Comparison of ENCODE assay signal across 16 cellular contexts in genomic region chr10:78038791-78039547, GRCh38. TPM values are rescaled to one million over a fixed set of nuclear protein-coding genes. Genes with fewer than 3 reads are reported as not detected.
DNase-seq lines count a peak whose midpoint lies in the region; ATAC-seq, FAIRE-seq and TF ChIP-seq lines count a peak whose summit lies in the region.
"Had no signal": no experiment of that assay in that cellular context is flagged by ENCODE, and none has a peak within 500 bp of the region (broad histone marks: within the 10 kb centered on the region; RNA-seq: fewer than 3 reads in every experiment).

No MANE protein-coding gene starts in this region.

- H3K27ac Mint-ChIP-seq in activated CD4-positive, alpha-beta T cell treated with anti-CD3 and anti-CD28 coated beads, Interleukin-2, amount 10 ng/mL, durations not matched to agents 24 days and 14 days = no peak overlapping the region
- H3K27ac Mint-ChIP-seq in astrocyte (ENCODE audit: unreplicated experiment) = peak overlapping the region; percentile 53
- H3K27ac Mint-ChIP-seq in neural crest cell (ENCODE audit: unreplicated experiment) = no peak overlapping the region
- H3K27ac Mint-ChIP-seq in activated CD8-positive, alpha-beta memory T cell treated with anti-CD3 and anti-CD28 coated beads, Interleukin-2, amount 10 ng/mL, durations not matched to agents 7 days and 5 days = no peak overlapping the region

- no peaks in the 10 kb centered on the region for H3K27me3 ChIP-seq in HUES48 (ENCODE audit: control insufficient read depth, insufficient read depth, low read length)
- H3K27me3 ChIP-seq in astrocyte (ENCODE audit: insufficient read depth, low read length) = no peaks in the 10 kb centered on the region
- H3K27me3 ChIP-seq: adrenal gland, heart left ventricle, pancreas had no signal

- DNase-seq in activated CD4-positive, alpha-beta T cell treated with anti-CD3 and anti-CD28 coated beads, Interleukin-2, amount 10 ng/mL, durations not matched to agents 24 days and 14 days = no peak
- DNase-seq in activated CD4-positive, alpha-beta T cell treated with anti-CD3 and anti-CD28 coated beads for 1 hour = no peak
- DNase-seq in astrocyte (ENCODE audit: low read depth) = no peak
- DNase-seq in neural crest cell (ENCODE audit: low read depth, low spot score) = no peak
- no peak for DNase-seq in activated CD8-positive, alpha-beta memory T cell treated with anti-CD3 and anti-CD28 coated beads, Interleukin-2, amount 10 ng/mL, durations not matched to agents 7 days and 5 days
- no peak for DNase-seq in DMS153 treated with DMSO at 0.1 percent for 48 hours (lab: John Stamatoyannopoulos, UW; ENCODE audit: unreplicated experiment)
- DNase-seq: adrenal gland, heart left ventricle, kidney glomerular epithelial cell, NCI-H1417 treated with DMSO at 0.1 percent for 48 hours, pancreas had no signal

- H3K36me3 Mint-ChIP-seq in activated CD4-positive, alpha-beta T cell treated with anti-CD3 and anti-CD28 coated beads, Interleukin-2, amount 10 ng/mL, durations not matched to agents 24 days and 14 days (ENCODE audit: low read depth) = peaks cover 86% of the 10 kb centered on the region
- peaks cover 34% of the 10 kb centered on the region for H3K36me3 Mint-ChIP-seq in astrocyte (ENCODE audit: low read depth, unreplicated experiment)
- peaks cover 35% of the 10 kb centered on the region for H3K36me3 Mint-ChIP-seq in neural crest cell (ENCODE audit: low read depth)
- peaks cover 81% of the 10 kb centered on the region for H3K36me3 Mint-ChIP-seq in activated CD8-positive, alpha-beta memory T cell treated with anti-CD3 and anti-CD28 coated beads, Interleukin-2, amount 10 ng/mL, durations not matched to agents 7 days and 5 days

- no peak overlapping the region for H3K9ac ChIP-seq in HUES48 (ENCODE audit: low read depth, low read length)
- H3K9ac ChIP-seq in astrocyte (ENCODE audit: low read length) = no peak overlapping the region

- peaks cover 59% of the 10 kb centered on the region for H3K4me1 Mint-ChIP-seq in activated CD4-positive, alpha-beta T cell treated with anti-CD3 and anti-CD28 coated beads, Interleukin-2, amount 10 ng/mL, durations not matched to agents 24 days and 14 days
- H3K4me1 Mint-ChIP-seq in astrocyte (ENCODE audit: low read depth, unreplicated experiment) (peaks cover 57% of the 10 kb centered on the region), neural crest cell (peaks cover 60% of the 10 kb centered on the region)
- peaks cover 69% of the 10 kb centered on the region for H3K4me1 Mint-ChIP-seq in activated CD8-positive, alpha-beta memory T cell treated with anti-CD3 and anti-CD28 coated beads, Interleukin-2, amount 10 ng/mL, durations not matched to agents 7 days and 5 days

- H3K9me3 Mint-ChIP-seq in activated CD4-positive, alpha-beta T cell treated with anti-CD3 and anti-CD28 coated beads, Interleukin-2, amount 10 ng/mL, durations not matched to agents 24 days and 14 days = no peaks in the 10 kb centered on the region
- H3K9me3 Mint-ChIP-seq in astrocyte (ENCODE audit: unreplicated experiment) = no peaks in the 10 kb centered on the region
- no peaks in the 10 kb centered on the region for H3K9me3 Mint-ChIP-seq in neural crest cell
- no peaks in the 10 kb centered on the region for H3K9me3 Mint-ChIP-seq in activated CD8-positive, alpha-beta memory T cell treated with anti-CD3 and anti-CD28 coated beads, Interleukin-2, amount 10 ng/mL, durations not matched to agents 7 days and 5 days (ENCODE audit: low read depth)

- TF ChIP-seq CTCF in astrocyte (IDR thresholded peaks at IDR 0.05; ENCODE audit: insufficient read depth, low read depth, low read length) (no peak), neural crest cell (conservative IDR thresholded peaks at IDR 0.05) (no peak)

- peaks cover 74% of the 10 kb centered on the region for H3K79me2 ChIP-seq in astrocyte (ENCODE audit: insufficient read depth, low read length)

- H3K27me3 Mint-ChIP-seq in activated CD4-positive, alpha-beta T cell treated with anti-CD3 and anti-CD28 coated beads, Interleukin-2, amount 10 ng/mL, durations not matched to agents 24 days and 14 days = no peaks in the 10 kb centered on the region
- H3K27me3 Mint-ChIP-seq in astrocyte (ENCODE audit: low read depth, unreplicated experiment) (no peaks in the 10 kb centered on the region), neural crest cell (ENCODE audit: low read depth) (no peaks in the 10 kb centered on the region)
- H3K27me3 Mint-ChIP-seq in activated CD8-positive, alpha-beta memory T cell treated with anti-CD3 and anti-CD28 coated beads, Interleukin-2, amount 10 ng/mL, durations not matched to agents 7 days and 5 days = no peaks in the 10 kb centered on the region

- peaks cover 69% of the 10 kb centered on the region for H3K4me1 ChIP-seq in HUES48 (ENCODE audit: control insufficient read depth, insufficient read depth, low read length)
- peaks cover 33% of the 10 kb centered on the region for H3K4me1 ChIP-seq in astrocyte (ENCODE audit: insufficient read depth, low read length)

- CTCF ChIA-PET in activated CD8-positive, alpha-beta memory T cell treated with anti-CD3 and anti-CD28 coated beads, Interleukin-2, amount 10 ng/mL, durations not matched to agents 7 days and 5 days (lab: Charles Lee) = no interaction called here

- no peak for ATAC-seq in activated CD8-positive, alpha-beta memory T cell treated with anti-CD3 and anti-CD28 coated beads, Interleukin-2, amount 10 ng/mL, durations not matched to agents 7 days and 5 days
- no peak for ATAC-seq in GM19324 (IDR thresholded peaks at IDR 0.05; ENCODE audit: low FRiP score, unreplicated experiment)
- ATAC-seq: heart left ventricle, pancreas had no signal

- FAIRE-seq in astrocyte (lab: Jason Lieb, UNC) = no peak
- FAIRE-seq: GM12891, pancreas, TTC549 had no signal

- intact Hi-C loops in activated CD4-positive, alpha-beta T cell treated with anti-CD3 and anti-CD28 coated beads, Interleukin-2, amount 10 ng/mL, durations not matched to agents 24 days and 14 days (cut with micrococcal nuclease) = no loop called here

- H3K4me3 ChIP-seq in HUES48 (ENCODE audit: low read depth, low read length) (peak overlapping the region; percentile 33), astrocyte (ENCODE audit: insufficient read depth, low read depth, low read length) (peak overlapping the region; percentile 8)
- H3K4me3 ChIP-seq: adrenal gland, HAP-1, heart left ventricle, pancreas had no signal

- H3K4me3 Mint-ChIP-seq in activated CD4-positive, alpha-beta T cell treated with anti-CD3 and anti-CD28 coated beads, Interleukin-2, amount 10 ng/mL, durations not matched to agents 24 days and 14 days = peak overlapping the region; percentile 51
- H3K4me3 Mint-ChIP-seq in astrocyte (ENCODE audit: unreplicated experiment) = peak overlapping the region; percentile 47
- H3K4me3 Mint-ChIP-seq in neural crest cell = peak overlapping the region; percentile 50
- H3K4me3 Mint-ChIP-seq in activated CD8-positive, alpha-beta memory T cell treated with anti-CD3 and anti-CD28 coated beads, Interleukin-2, amount 10 ng/mL, durations not matched to agents 7 days and 5 days = no peak overlapping the region

- H2AFZ ChIP-seq in astrocyte (ENCODE audit: low read depth, low read length) = no peak overlapping the region

- peak overlapping the region; percentile 31 for H3K4me2 ChIP-seq in astrocyte (ENCODE audit: low read length)

- H4K20me1 ChIP-seq in astrocyte (ENCODE audit: insufficient read depth, low read length) = peaks cover 95% of the 10 kb centered on the region

- H3K27ac ChIP-seq in HUES48 (ENCODE audit: low read depth, low read length) = peak overlapping the region; percentile 42
- no peak overlapping the region for H3K27ac ChIP-seq in astrocyte (ENCODE audit: low read depth, low read length)
- H3K27ac ChIP-seq: adrenal gland, heart left ventricle, pancreas had no signal

- peaks cover 83% of the 10 kb centered on the region for H3K36me3 ChIP-seq in HUES48 (ENCODE audit: control insufficient read depth, insufficient read depth, low read length)
- peaks cover 81% of the 10 kb centered on the region for H3K36me3 ChIP-seq in astrocyte (ENCODE audit: insufficient read depth, low read length)

- H3K9me3 ChIP-seq in HUES48 (ENCODE audit: control insufficient read depth, insufficient read depth, low read length) (no peaks in the 10 kb centered on the region), astrocyte (ENCODE audit: insufficient read depth, low read depth, low read length) (no peaks in the 10 kb centered on the region)
- H3K9me3 ChIP-seq: adrenal gland, HAP-1, heart left ventricle, pancreas had no signal

RNA-seq across cellular contexts. Expression of gene RPS24, which starts 5.3 kb away (rescaled TPM):
- total RNA-seq in activated CD4-positive, alpha-beta T cell treated with anti-CD3 and anti-CD28 coated beads, Interleukin-2, amount 10 ng/mL, durations not matched to agents 24 days and 14 days = 1,816 and 1,818 TPM in 2 replicates
- total RNA-seq in astrocyte (1,230 and 1,331 TPM in 2 replicates), neural crest cell (1,546 and 1,751 TPM in 2 replicates)
- 1,000 to 10,000 TPM; 1,245 to 1,320 TPM for total RNA-seq in activated CD8-positive, alpha-beta memory T cell treated with anti-CD3 and anti-CD28 coated beads, Interleukin-2, amount 10 ng/mL, durations not matched to agents 7 days and 5 days

RNA-seq across cellular contexts. Expression of gene POLR3A, which starts 9.7 kb away (rescaled TPM):
- total RNA-seq in activated CD4-positive, alpha-beta T cell treated with anti-CD3 and anti-CD28 coated beads, Interleukin-2, amount 10 ng/mL, durations not matched to agents 24 days and 14 days = 27.8 and 28.7 TPM in 2 replicates
- total RNA-seq in astrocyte (28.8 and 31.4 TPM in 2 replicates), neural crest cell (28.9 and 31.4 TPM in 2 replicates)
- total RNA-seq in activated CD8-positive, alpha-beta memory T cell treated with anti-CD3 and anti-CD28 coated beads, Interleukin-2, amount 10 ng/mL, durations not matched to agents 7 days and 5 days = 10 to 100 TPM; 17.7 to 20.8 TPM
